In genomic region chr20:51979226-51979625, GRCh38 we compare ENCODE assay signal across 19 cellular contexts.
A peak's percentile ranks its signal among the peaks of the same experiment; 100 is the strongest.
DNase-seq lines count a peak whose midpoint lies in the region; ATAC-seq and TF ChIP-seq lines count a peak whose summit lies in the region.
"Had no signal": no experiment of that assay in that cellular context is flagged by ENCODE, and none has a peak within 500 bp of the region (broad histone marks: within the 10 kb centered on the region; RNA-seq: fewer than 3 reads in every experiment).

No MANE protein-coding gene starts in this region.

- no peak overlapping the region for H4K91ac ChIP-seq in IMR-90 (ENCODE audit: insufficient read depth, low read depth, low read length)

- H3K27ac ChIP-seq in IMR-90 (ENCODE audit: insufficient read depth, low read length) (no peak overlapping the region), suprapubic skin (no peak overlapping the region)
- H3K27ac ChIP-seq: BLaER1 treated with 17β-estradiol and CSF1 and Interleukin-3, amounts not matched to agents 10 nM and 100 nM; GM23248 had no signal

- in situ Hi-C loops in IMR-90 (cut with MboI; ENCODE audit: low sequenced_read_pairs): no loop called here

- no peak overlapping the region for H3K4me2 ChIP-seq in IMR-90 (ENCODE audit: low read depth, low read length)
- H3K4me2 ChIP-seq: BLaER1 treated with 17β-estradiol and CSF1 and Interleukin-3, amounts not matched to agents 10 nM and 100 nM had no signal

- H3K36me3 Mint-ChIP-seq in osteocyte (ENCODE audit: unreplicated experiment): peaks cover 2% of the 10 kb centered on the region
- H3K36me3 Mint-ChIP-seq in activated CD4-positive, alpha-beta memory T cell treated with anti-CD3 and anti-CD28 coated beads, Interleukin-2, amount 10 ng/mL, durations not matched to agents 7 days and 5 days (ENCODE audit: low read depth): no peaks in the 10 kb centered on the region
- H3K36me3 Mint-ChIP-seq: CD8-positive, alpha-beta T cell; IgD-negative memory B cell had no signal

- no peaks in the 10 kb centered on the region for H3K9me1 ChIP-seq in IMR-90 (ENCODE audit: insufficient read depth, low read length)

- no peaks in the 10 kb centered on the region for H3K36me3 ChIP-seq in IMR-90 (ENCODE audit: control insufficient read depth, insufficient read depth, low read length)
- no peaks in the 10 kb centered on the region for H3K36me3 ChIP-seq in suprapubic skin
- H3K36me3 ChIP-seq: BLaER1 treated with 17β-estradiol and CSF1 and Interleukin-3, amounts not matched to agents 10 nM and 100 nM had no signal

- no peak overlapping the region for H2BK20ac ChIP-seq in IMR-90 (ENCODE audit: low read depth, low read length)

- H4K5ac ChIP-seq in IMR-90 (ENCODE audit: low read depth, low read length): no peak overlapping the region

- no peak overlapping the region for H2AFZ ChIP-seq in IMR-90 (replicated peaks; ENCODE audit: low read length, poor library complexity)
- H2AFZ ChIP-seq: GM23248 had no signal

- CTCF ChIA-PET in IMR-90 (lab: Yijun Ruan, JAX): no interaction called here
- CTCF ChIA-PET in activated CD4-positive, alpha-beta memory T cell treated with anti-CD3 and anti-CD28 coated beads, Interleukin-2, amount 10 ng/mL, durations not matched to agents 7 days and 5 days (lab: Charles Lee): no interaction called here

- no peak overlapping the region for H3K14ac ChIP-seq in IMR-90 (replicated peaks; ENCODE audit: low read depth, low read length)

- TF ChIP-seq CTCF in IMR-90 (conservative IDR thresholded peaks at IDR 0.05; ENCODE audit: low read depth, low read length) (no peak), choroid plexus epithelial cell (conservative IDR thresholded peaks at IDR 0.05; ENCODE audit: low read depth, low read length) (no peak), osteocyte (IDR thresholded peaks at IDR 0.05) (no peak), suprapubic skin (IDR thresholded peaks at IDR 0.05) (no peak)

- no peaks in the 10 kb centered on the region for H3K27me3 ChIP-seq in IMR-90 (ENCODE audit: control insufficient read depth, insufficient read depth, low read length)
- no peaks in the 10 kb centered on the region for H3K27me3 ChIP-seq in suprapubic skin
- H3K27me3 ChIP-seq: BLaER1 treated with 17β-estradiol and CSF1 and Interleukin-3, amounts not matched to agents 10 nM and 100 nM had no signal

- TF ChIP-seq RAD21 in IMR-90 (IDR thresholded peaks at IDR 0.05; ENCODE audit: low read length): no peak

- H3K4me3 ChIP-seq in IMR-90 (ENCODE audit: insufficient read depth, low read depth, low read length) (no peak overlapping the region), choroid plexus epithelial cell (ENCODE audit: low read depth, low read length) (no peak overlapping the region), suprapubic skin (no peak overlapping the region)
- H3K4me3 ChIP-seq: BLaER1 treated with 17β-estradiol and CSF1 and Interleukin-3, amounts not matched to agents 10 nM and 100 nM; GM12878; GM23248 had no signal

- no peak overlapping the region for H3K56ac ChIP-seq in IMR-90 (ENCODE audit: extremely low read depth, insufficient read depth, low read length)

- no peak overlapping the region for H2BK5ac ChIP-seq in IMR-90 (ENCODE audit: low read depth, low read length, poor library complexity, severe bottlenecking)

- no peak for ATAC-seq in IMR-90 (ENCODE audit: low read depth)
- ATAC-seq: CD8-positive, alpha-beta T cell; GM12878 had no signal

- no peaks in the 10 kb centered on the region for H3K27me3 Mint-ChIP-seq in osteocyte (ENCODE audit: unreplicated experiment)
- H3K27me3 Mint-ChIP-seq in activated CD4-positive, alpha-beta memory T cell treated with anti-CD3 and anti-CD28 coated beads, Interleukin-2, amount 10 ng/mL, durations not matched to agents 7 days and 5 days: no peaks in the 10 kb centered on the region
- H3K27me3 Mint-ChIP-seq: B cell, IgD-negative memory B cell had no signal

- no peak for TF ChIP-seq POLR2A in IMR-90 (IDR thresholded peaks at IDR 0.05; ENCODE audit: low read depth, low read length)
- no peak for TF ChIP-seq POLR2A in suprapubic skin (IDR thresholded peaks at IDR 0.05)

- no peaks in the 10 kb centered on the region for H4K20me1 ChIP-seq in IMR-90 (ENCODE audit: insufficient read depth, low read length)
- H4K20me1 ChIP-seq: BLaER1 treated with 17β-estradiol and CSF1 and Interleukin-3, amounts not matched to agents 10 nM and 100 nM had no signal

- POLR2A ChIA-PET in IMR-90 (lab: Charles Lee; ENCODE audit: unreplicated experiment): no interaction called here
- POLR2A ChIA-PET in activated CD4-positive, alpha-beta memory T cell treated with anti-CD3 and anti-CD28 coated beads, Interleukin-2, amount 10 ng/mL, durations not matched to agents 7 days and 5 days (lab: Charles Lee): no interaction called here

- H3K4me1 ChIP-seq in IMR-90 (ENCODE audit: control insufficient read depth, insufficient read depth, low read length) (no peaks in the 10 kb centered on the region), suprapubic skin (no peaks in the 10 kb centered on the region)

- intact Hi-C loops in IMR-90 (cut with micrococcal nuclease): no loop called here

- no CpG with 5 or more reads among the region's 4 CpGs for WGBS in IMR-90 (ENCODE audit: extremely low coverage in 2 of 2, insufficient read length in 1 of 2), 2 experiments
- WGBS in suprapubic skin: 91% methylated on average over 4 of the region's 4 CpGs

- H3K4me3 Mint-ChIP-seq in osteocyte (ENCODE audit: unreplicated experiment): no peak overlapping the region
- H3K4me3 Mint-ChIP-seq in activated CD4-positive, alpha-beta memory T cell treated with anti-CD3 and anti-CD28 coated beads, Interleukin-2, amount 10 ng/mL, durations not matched to agents 7 days and 5 days: no peak overlapping the region
- H3K4me3 Mint-ChIP-seq: B cell; CD8-positive, alpha-beta T cell had no signal

- peaks cover 6% of the 10 kb centered on the region for H3K9me3 ChIP-seq in IMR-90 (ENCODE audit: control insufficient read depth, insufficient read depth, low read length)
- H3K9me3 ChIP-seq in suprapubic skin: no peaks in the 10 kb centered on the region

- peak overlapping the region; percentile 43 for H3K27ac Mint-ChIP-seq in osteocyte (ENCODE audit: unreplicated experiment)
- H3K27ac Mint-ChIP-seq in activated CD4-positive, alpha-beta memory T cell treated with anti-CD3 and anti-CD28 coated beads, Interleukin-2, amount 10 ng/mL, durations not matched to agents 7 days and 5 days: no peak overlapping the region
- H3K27ac Mint-ChIP-seq: B cell; CD8-positive, alpha-beta T cell had no signal

- no peak for TF ChIP-seq EP300 in suprapubic skin (IDR thresholded peaks at IDR 0.05)

- H2BK120ac ChIP-seq in IMR-90 (ENCODE audit: low read depth, low read length): no peak overlapping the region

- H3K9me3 Mint-ChIP-seq in osteocyte (ENCODE audit: unreplicated experiment): peaks cover 3% of the 10 kb centered on the region
- H3K9me3 Mint-ChIP-seq in activated CD4-positive, alpha-beta memory T cell treated with anti-CD3 and anti-CD28 coated beads, Interleukin-2, amount 10 ng/mL, durations not matched to agents 7 days and 5 days: peaks cover 2% of the 10 kb centered on the region

- DNase-seq in IMR-90 (no peak), choroid plexus epithelial cell (ENCODE audit: low read depth) (peak; percentile 75), fibroblast of peridontal ligament (ENCODE audit: extremely low read depth) (peak; percentile 30), osteocyte (ENCODE audit: extremely low spot score, unreplicated experiment) (no peak), suprapubic skin (ENCODE audit: low spot score in 2 of 2) (no peak), NCI-H1105 treated with DMSO at 0.1 percent for 48 hours (lab: John Stamatoyannopoulos, UW) (no peak), NCI-H1694 (lab: John Stamatoyannopoulos, UW) (no peak)
- no peak for DNase-seq in activated CD4-positive, alpha-beta memory T cell treated with anti-CD3 and anti-CD28 coated beads, Interleukin-2, amount 10 ng/mL, durations not matched to agents 7 days and 5 days
- DNase-seq: 8988T; Calu3; CD8-positive, alpha-beta T cell; DMS79 treated with DMSO at 0.1 percent for 48 hours; GF-D8; GM23248; HCEC 1CT had no signal

- H3K79me1 ChIP-seq in IMR-90 (ENCODE audit: low read depth in 1 of 2, low read length in 2 of 2): no peaks in the 10 kb centered on the region

- dilution Hi-C loops in IMR-90 (cut with HindIII; ENCODE audit: low sequenced_read_pairs, unreplicated experiment): no loop called here

- H2AK9ac ChIP-seq in IMR-90 (replicated peaks; ENCODE audit: low read depth, low read length, poor library complexity): no peak overlapping the region

- peaks cover 9% of the 10 kb centered on the region for H3K4me1 Mint-ChIP-seq in osteocyte (ENCODE audit: unreplicated experiment)
- no peaks in the 10 kb centered on the region for H3K4me1 Mint-ChIP-seq in activated CD4-positive, alpha-beta memory T cell treated with anti-CD3 and anti-CD28 coated beads, Interleukin-2, amount 10 ng/mL, durations not matched to agents 7 days and 5 days
- H3K4me1 Mint-ChIP-seq: B cell had no signal

- peak overlapping the region; percentile 39; the same call in 1 of the 2 replicates for H2AK5ac ChIP-seq in IMR-90 (ENCODE audit: low read depth, low read length)

- H4K8ac ChIP-seq in IMR-90 (ENCODE audit: low read depth in 2 of 2, low read length in 2 of 2): no peak overlapping the region

- no peak overlapping the region for H3K4ac ChIP-seq in IMR-90 (ENCODE audit: low read depth, low read length)

- H2BK15ac ChIP-seq in IMR-90 (ENCODE audit: low read depth, low read length): no peak overlapping the region

- no TSS peak for BruUV-seq in IMR-90 (replicated peaks; lab: Mats Ljungman, UMichigan)

- no peak overlapping the region for H3K18ac ChIP-seq in IMR-90 (ENCODE audit: low read depth, low read length)

- no peak overlapping the region for H3K23ac ChIP-seq in IMR-90 (ENCODE audit: low read depth, low read length)

- no peak overlapping the region for H3K9ac ChIP-seq in IMR-90 (ENCODE audit: low read depth, low read length)
- H3K9ac ChIP-seq: BLaER1 treated with 17β-estradiol and CSF1 and Interleukin-3, amounts not matched to agents 10 nM and 100 nM; GM23248 had no signal

TF ChIP-seq in IMR-90, 13 proteins besides CTCF, POLR2A, EP300 and RAD21 (continues in another document):
- TF ChIP-seq SMC3 (IDR thresholded peaks at IDR 0.05; ENCODE audit: low read depth, low read length) (no peak), USF2 (IDR thresholded peaks at IDR 0.05; ENCODE audit: low read depth, low read length) (no peak), CHD1 (IDR thresholded peaks at IDR 0.05; ENCODE audit: low read depth, low read length) (no peak), RCOR1 (IDR thresholded peaks at IDR 0.05; ENCODE audit: insufficient replicate concordance, low read length) (no peak)

Comparison
In these comparisons a context has a peak if more than half of its experiments do, and no peak if none do; other contexts are left out.
1. DNase-seq: peak in choroid plexus epithelial cell (single experiment) and fibroblast of peridontal ligament (single experiment); none in IMR-90 (single experiment), osteocyte (single experiment), activated CD4-positive, alpha-beta memory T cell treated with anti-CD3 and anti-CD28 coated beads, Interleukin-2, amount 10 ng/mL, durations not matched to agents 7 days and 5 days (single experiment), suprapubic skin (0 of 2), NCI-H1105 treated with DMSO at 0.1 percent for 48 hours (single experiment) and NCI-H1694 (single experiment).